ENCODE assay signal across 23 cellular contexts in genomic region chr5:141504216-141504615, GRCh38. TPM values are rescaled to one million over a fixed set of nuclear protein-coding genes. Genes with fewer than 3 reads are reported as not detected.
"Had no signal": no experiment of that assay in that cellular context is flagged by ENCODE, and none has a peak within 500 bp of the region (broad histone marks: within the 10 kb centered on the region; RNA-seq: fewer than 3 reads in every experiment).

No MANE protein-coding gene starts in this region.

- FAIRE-seq: TTC549 had no signal

- H3K27ac ChIP-seq: hepatocyte, skin epidermis, transverse colon had no signal

- H3K9me3 ChIP-seq: transverse colon had no signal

- H3K27me3 ChIP-seq: hepatocyte, transverse colon had no signal

- H3K36me3 Mint-ChIP-seq: activated naive CD8-positive, alpha-beta T cell; natural killer cell had no signal

- H3K27ac Mint-ChIP-seq: activated naive CD8-positive, alpha-beta T cell; endodermal cell; natural killer cell had no signal

- ATAC-seq: left lobe of liver, natural killer cell had no signal

- H2AFZ ChIP-seq: hepatocyte had no signal

- H3K4me2 ChIP-seq: hepatocyte had no signal

- H3K79me2 ChIP-seq: hepatocyte had no signal

- H3K9me3 Mint-ChIP-seq: endodermal cell, natural killer cell had no signal

- H3K4me3 Mint-ChIP-seq: activated naive CD8-positive, alpha-beta T cell; endodermal cell; natural killer cell had no signal

- DNase-seq: activated CD4-positive, alpha-beta T cell treated with anti-CD3 and anti-CD28 coated beads, Interleukin-2, amount 50 U/mL, for 1 hour; activated CD4-positive, CD25-positive, alpha-beta regulatory T cell; activated CD8-positive, alpha-beta memory T cell treated with anti-CD3 and anti-CD28 coated beads for 24 hours; activated gamma-delta T cell treated with Interleukin-2 at 50 U/mL for 16 hours; amniotic stem cell; cerebellar nuclear complex; endodermal cell; islet precursor cell; natural killer cell; occipital lobe; stimulated activated CD4-positive, alpha-beta T cell treated with anti-CD3 and anti-CD28 coated beads, Interleukin-15, amount 100 ng/mL, for 24 hours; stimulated activated CD4-positive, alpha-beta T cell treated with anti-CD3 and anti-CD28 coated beads, Interleukin-4, amount 100 ng/mL, for 24 hours; stimulated activated naive CD4-positive, alpha-beta T cell treated with Interleukin-2 at 50 U/mL for 16 hours; substantia nigra; SW 1271; transverse colon had no signal

- H3K4me1 Mint-ChIP-seq: natural killer cell had no signal

- H3K4me3 ChIP-seq: hepatocyte, skin epidermis, transverse colon had no signal

- H3K36me3 ChIP-seq: transverse colon had no signal

RNA-seq across cellular contexts. Expression of gene PCDHGC5, which starts 15.3 kb away (rescaled TPM):
- total RNA-seq: mononuclear cell; T-helper 2 cell treated with Interferon-gamma antibody and Interleukin-4, amounts not matched to agents 100 ng/mL and 5 ng/mL, for 36 hours had no signal
